ENCODE assay signal across 8 cellular contexts in the genomic region with DNA sequence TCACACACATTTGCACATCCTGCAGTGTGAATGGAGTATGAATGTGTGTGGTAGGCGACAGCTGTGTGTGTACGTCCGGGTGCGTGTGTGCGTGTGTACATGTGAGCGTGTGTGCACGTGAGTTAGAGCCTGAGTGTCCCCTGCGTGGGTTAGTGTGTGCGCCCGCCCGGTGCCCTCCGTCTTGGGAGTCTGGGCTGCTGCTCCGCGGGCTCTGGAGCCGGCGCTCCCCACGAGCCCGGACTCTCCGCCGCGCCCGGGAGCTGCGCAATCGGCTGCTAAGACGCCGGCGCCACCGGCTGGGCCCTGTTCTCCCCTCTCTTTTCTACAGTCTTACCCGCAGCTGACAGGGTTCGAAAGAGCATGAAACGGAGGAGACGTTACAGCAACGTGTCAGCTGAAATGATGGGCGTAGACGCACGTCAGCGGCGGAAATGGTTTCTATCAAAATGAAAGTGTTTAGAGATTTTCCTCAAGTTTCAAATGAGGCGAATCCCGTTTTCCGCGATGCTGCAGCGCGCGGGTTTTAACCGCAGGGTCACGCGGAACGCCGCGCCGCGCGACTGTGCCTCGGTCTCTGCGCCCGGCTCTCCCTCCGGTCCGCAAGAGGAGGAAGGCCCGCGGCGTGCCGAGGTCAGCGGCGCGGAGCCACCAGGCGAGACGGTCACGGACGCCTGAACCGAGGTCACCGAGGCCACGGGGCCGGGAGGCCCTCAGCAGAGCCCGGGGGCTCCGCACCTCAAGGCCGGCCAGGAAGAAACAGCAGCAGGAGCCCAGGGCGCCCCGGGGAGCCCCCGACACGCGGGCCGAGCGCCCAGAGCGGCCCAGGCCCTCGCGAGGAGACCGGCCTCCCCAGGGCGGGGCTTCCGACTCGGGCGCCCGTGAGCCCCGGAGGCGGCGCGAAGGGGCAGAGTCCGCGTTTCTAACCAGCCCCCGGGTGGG.
DNase-seq lines count a peak whose midpoint lies in the region; ATAC-seq, FAIRE-seq and TF ChIP-seq lines count a peak whose summit lies in the region.

No MANE protein-coding gene starts in this region.

- no peak for TF ChIP-seq CTCF in A549 (IDR thresholded peaks at IDR 0.05)
- no peak for TF ChIP-seq CTCF in omental fat pad (IDR thresholded peaks at IDR 0.05)
- no peak for TF ChIP-seq CTCF in thoracic aorta (IDR thresholded peaks at IDR 0.05)

- peak overlapping the region; percentile 51 for H3K4me3 ChIP-seq in A549
- peak overlapping the region; percentile 75 for H3K4me3 ChIP-seq in thoracic aorta

- peak overlapping the region; percentile 45 to 85; a peak in 5 of 6 replicates for H3K27ac ChIP-seq in A549
- H3K27ac ChIP-seq in thoracic aorta: peak overlapping the region in 1 of 2 donors; percentile 7

- no peak for FAIRE-seq in A549 (lab: Jason Lieb, UNC)

- no peak for TF ChIP-seq POLR2A in A549 (IDR thresholded peaks at IDR 0.05; ENCODE audit: low read length)
- TF ChIP-seq POLR2A in GM19099 (IDR thresholded peaks at IDR 0.05; ENCODE audit: extremely low read depth, insufficient read length, low read depth): peak; percentile 31

- POLR2A ChIA-PET in A549 (lab: Yijun Ruan, JAX): no interaction called here

- ATAC-seq in A549 (peak; percentile 31 to 70; a peak in 4 of 6 replicates), omental fat pad (ENCODE audit: low FRiP score) (peak; percentile 60), thoracic aorta (ENCODE audit: insufficient number of reproducible peaks, low FRiP score, low read depth) (no peak), HG03571 (IDR thresholded peaks at IDR 0.05; ENCODE audit: unreplicated experiment) (no peak)

- no peaks in the 10 kb centered on the region for H3K36me3 ChIP-seq in thoracic aorta

- peak overlapping the region; percentile 90 for H3K4me2 ChIP-seq in A549

- no peak for TF ChIP-seq EP300 in A549 (IDR thresholded peaks at IDR 0.05)

- H3K4me1 ChIP-seq in A549: 0 out of 3 replicates have a peak, but pooled peaks cover 9% of the 10 kb centered on the region
- peaks cover 4 to 10% of the 10 kb centered on the region in 2 donors for H3K4me1 ChIP-seq in thoracic aorta (ENCODE audit: control insufficient read depth in 1 of 2, low read depth in 2 of 2)

- no peak for TF ChIP-seq RAD21 in A549 (conservative IDR thresholded peaks at IDR 0.05 in 1 of 2, IDR thresholded peaks at IDR 0.05 in 1 of 2)

- H3K9me3 ChIP-seq in A549 (no peaks in the 10 kb centered on the region), thoracic aorta (no peaks in the 10 kb centered on the region)

- CTCF ChIA-PET in A549 (lab: Yijun Ruan, JAX): no interaction called here

- WGBS in A549 (ENCODE audit: missing lambda C conversion rate): 4% methylated on average over 63 of the region's 100 CpGs

- no peaks in the 10 kb centered on the region for H3K27me3 ChIP-seq in thoracic aorta (replicated peaks; ENCODE audit: insufficient read depth)

- peak in 1 of 2 experiments; percentile 61 for DNase-seq in A549 (ENCODE audit: low read depth in 1 of 2, low spot score in 1 of 2)
- peak; percentile 20 for DNase-seq in NCI-H748 treated with DMSO at 0.1 percent for 48 hours (lab: John Stamatoyannopoulos, UW)
- DNase-seq in activated effector memory CD4-positive, alpha-beta T cell treated with anti-CD3 and anti-CD28 coated beads, Interleukin-2, amount 50 U/mL, for 16 hours: peak; percentile 84
- peak; percentile 18 for DNase-seq in glomerular visceral epithelial cell (ENCODE audit: extremely low spot score)
- no peak for DNase-seq in omental fat pad (ENCODE audit: low spot score)
- DNase-seq in thoracic aorta (ENCODE audit: low spot score): no peak

TF ChIP-seq in A549, 52 proteins besides CTCF, POLR2A, EP300 and RAD21:
- TF ChIP-seq RNF2 (IDR thresholded peaks at IDR 0.05; ENCODE audit: borderline replicate concordance, low read depth) (peak; percentile 81; the same call in 1 of the 2 replicates), E2F6 (IDR thresholded peaks at IDR 0.05; ENCODE audit: borderline replicate concordance, low read depth) (peak; percentile 85; the same call in 1 of the 2 replicates), CHD4 (IDR thresholded peaks at IDR 0.05; ENCODE audit: borderline replicate concordance) (no peak)
- TF ChIP-seq, protein P1, sequence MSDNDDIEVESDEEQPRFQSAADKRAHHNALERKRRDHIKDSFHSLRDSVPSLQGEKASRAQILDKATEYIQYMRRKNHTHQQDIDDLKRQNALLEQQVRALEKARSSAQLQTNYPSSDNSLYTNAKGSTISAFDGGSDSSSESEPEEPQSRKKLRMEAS (IDR thresholded peaks at IDR 0.05): peak; percentile 79

Comparison
In these comparisons a context has a peak if more than half of its experiments do, and no peak if none do; other contexts are left out.
1. ATAC-seq: peak in A549 (2 of 2) and omental fat pad (single experiment); none in thoracic aorta (single experiment) and HG03571 (single experiment).
2. DNase-seq: peak in NCI-H748 treated with DMSO at 0.1 percent for 48 hours (single experiment), activated effector memory CD4-positive, alpha-beta T cell treated with anti-CD3 and anti-CD28 coated beads, Interleukin-2, amount 50 U/mL, for 16 hours (single experiment) and glomerular visceral epithelial cell (single experiment); none in omental fat pad (single experiment) and thoracic aorta (single experiment).